In genomic region chr12:127324681-127325080, GRCh38 we compare ENCODE assay signal across 27 cellular contexts.
"Had no signal": no experiment of that assay in that cellular context is flagged by ENCODE, and none has a peak within 500 bp of the region (broad histone marks: within the 10 kb centered on the region; RNA-seq: fewer than 3 reads in every experiment).

No MANE protein-coding gene starts in this region.

- H3K27ac ChIP-seq: left ventricle myocardium inferior, ovary, right atrium auricular region, skin epidermis, stomach, suprapubic skin, thoracic aorta, tibial artery, upper lobe of right lung had no signal

- FAIRE-seq: islet of Langerhans, urothelium cell line had no signal

- H3K36me3 ChIP-seq: left ventricle myocardium inferior, ovary, right atrium auricular region, stomach, suprapubic skin, thoracic aorta, tibial artery, upper lobe of right lung had no signal

- H3K27me3 ChIP-seq: ovary, right atrium auricular region, stomach, suprapubic skin, tibial artery, upper lobe of right lung had no signal

- H3K4me1 ChIP-seq: left ventricle myocardium inferior, right atrium auricular region, stomach, suprapubic skin, tibial artery, upper lobe of right lung had no signal

- H3K4me3 ChIP-seq: left ventricle myocardium inferior, lung, ovary, right atrium auricular region, skin epidermis, stomach, suprapubic skin, thoracic aorta, tibial artery, upper lobe of right lung had no signal

- H3K9me3 ChIP-seq: left ventricle myocardium inferior, ovary, right atrium auricular region, stomach, suprapubic skin, thoracic aorta, tibial artery, upper lobe of right lung had no signal

- DNase-seq: hypothalamus; immature natural killer cell; kidney; left colon; left ventricle myocardium inferior; mesendoderm; naive B cell; natural killer cell; nephron progenitor cell; ovary; stimulated activated CD4-positive, alpha-beta T cell treated with anti-CD3 and anti-CD28 coated beads, Interleukin-12 subunit alpha, Interleukin-12 subunit beta, amount 100 ng/mL, for 4 hours; stimulated activated CD4-positive, alpha-beta T cell treated with anti-CD3 and anti-CD28 coated beads, Interleukin-15, amount 100 ng/mL, for 24 hours; stimulated activated CD4-positive, alpha-beta T cell treated with anti-CD3 and anti-CD28 coated beads, Interleukin-2, amount 100 ng/mL, for 24 hours; stimulated activated CD4-positive, alpha-beta T cell treated with anti-CD3 and anti-CD28 coated beads, Interleukin-4, amount 100 ng/mL, for 1 hour; stimulated activated naive B cell treated with anti-CD40 and anti-IgM and Interleukin-4, amounts not matched to agents 10 μg/mL and 1 μg/mL and 100 μg/mL, for 72 hours; stimulated activated naive CD8-positive, alpha-beta T cell treated with anti-CD3 and anti-CD28 coated beads, Interleukin-15, Interleukin-2, amounts not matched to agents 100 U/mL and 50 U/mL, for 24 hours; stomach; tibial artery; trophoblast cell; upper lobe of right lung had no signal
